29 cellular contexts compared by ENCODE assay signal in the genomic region with DNA sequence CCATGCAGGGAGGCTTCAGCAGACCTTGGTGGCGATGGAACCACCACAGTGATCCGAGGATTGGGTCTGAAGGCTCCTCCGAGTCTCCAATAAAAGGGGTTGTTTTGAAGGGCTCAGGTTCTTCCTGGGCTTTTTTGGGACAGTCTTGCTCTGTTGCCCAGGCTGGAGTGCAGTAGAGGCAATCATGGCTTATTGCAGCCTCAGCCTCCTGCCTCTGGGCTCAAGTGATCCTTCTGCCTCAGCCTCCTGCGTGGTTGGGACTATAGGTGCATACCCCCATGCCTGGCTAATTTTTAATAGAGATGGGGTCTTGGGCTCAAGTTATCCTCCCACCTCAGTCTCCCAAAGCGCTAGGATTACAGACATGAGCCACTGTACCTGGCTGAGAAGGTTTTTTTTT.
"Had no signal": no experiment of that assay in that cellular context is flagged by ENCODE, and none has a peak within 500 bp of the region (broad histone marks: within the 10 kb centered on the region; RNA-seq: fewer than 3 reads in every experiment).

No MANE protein-coding gene starts in this region.

- H3K4me3 ChIP-seq: colonic mucosa, esophagus squamous epithelium, heart right ventricle, lung, neural progenitor cell, smooth muscle cell, suprapubic skin, thyroid gland, upper lobe of left lung had no signal

- H3K27ac Mint-ChIP-seq: dendritic cell treated with granulocyte-macrophage colony-stimulating factor and Interleukin-4, amounts not matched to agents 40 ng/mL and 50 ng/mL, for 4 days; immature natural killer cell; memory B cell; neural progenitor cell; stimulated activated naive CD8-positive, alpha-beta T cell treated with anti-CD3 and anti-CD28 coated beads, Interleukin-15, amount 100 ng/mL, for 72 hours had no signal

- ATAC-seq: heart right ventricle; naive thymus-derived CD4-positive, alpha-beta T cell; sciatic nerve; stimulated activated naive CD8-positive, alpha-beta T cell treated with anti-CD3 and anti-CD28 coated beads, Interleukin-15, amount 100 ng/mL, for 72 hours had no signal

- H3K4me3 Mint-ChIP-seq: dendritic cell treated with granulocyte-macrophage colony-stimulating factor and Interleukin-4, amounts not matched to agents 40 ng/mL and 50 ng/mL, for 4 days; immature natural killer cell; memory B cell; nephron; neural progenitor cell; stimulated activated naive CD8-positive, alpha-beta T cell treated with anti-CD3 and anti-CD28 coated beads, Interleukin-15, amount 100 ng/mL, for 72 hours had no signal

- H3K4me2 ChIP-seq: neural progenitor cell, smooth muscle cell had no signal

- H3K9me3 Mint-ChIP-seq: dendritic cell treated with granulocyte-macrophage colony-stimulating factor and Interleukin-4, amounts not matched to agents 40 ng/mL and 50 ng/mL, for 4 days; immature natural killer cell; memory B cell; naive thymus-derived CD4-positive, alpha-beta T cell; nephron; stimulated activated naive CD8-positive, alpha-beta T cell treated with anti-CD3 and anti-CD28 coated beads, Interleukin-15, amount 100 ng/mL, for 72 hours had no signal

- H3K9ac ChIP-seq: neural progenitor cell, parathyroid adenoma had no signal

- H3K27ac ChIP-seq: colonic mucosa, esophagus squamous epithelium, neural progenitor cell, parathyroid adenoma, suprapubic skin, thyroid gland, upper lobe of left lung had no signal

- H3K27me3 Mint-ChIP-seq: dendritic cell treated with granulocyte-macrophage colony-stimulating factor and Interleukin-4, amounts not matched to agents 40 ng/mL and 50 ng/mL, for 4 days; memory B cell; naive thymus-derived CD4-positive, alpha-beta T cell; progenitor cell of endocrine pancreas; stimulated activated naive CD8-positive, alpha-beta T cell treated with anti-CD3 and anti-CD28 coated beads, Interleukin-15, amount 100 ng/mL, for 72 hours had no signal

- H3K36me3 Mint-ChIP-seq: immature natural killer cell, memory B cell had no signal

- H3K36me3 ChIP-seq: colonic mucosa, esophagus squamous epithelium, heart right ventricle, neural progenitor cell, suprapubic skin, thyroid gland, upper lobe of left lung had no signal

- H3K9me3 ChIP-seq: colonic mucosa, esophagus squamous epithelium, heart right ventricle, suprapubic skin, thyroid gland, upper lobe of left lung had no signal

- H3K27me3 ChIP-seq: colonic mucosa, esophagus squamous epithelium, heart right ventricle, neural progenitor cell, suprapubic skin, thyroid gland, upper lobe of left lung had no signal

- DNase-seq: colonic mucosa; effector memory CD4-positive, alpha-beta T cell; erythroblast; esophagus squamous epithelium; foreskin melanocyte; glutamatergic neuron; heart right ventricle; hippocampal formation; immature natural killer cell; midbrain; naive thymus-derived CD4-positive, alpha-beta T cell; stimulated activated CD4-positive, alpha-beta T cell treated with anti-CD3 and anti-CD28 coated beads, Interleukin-12 subunit alpha, Interleukin-12 subunit beta, amount 100 ng/mL, for 4 hours; stimulated activated CD4-positive, alpha-beta T cell treated with anti-CD3 and anti-CD28 coated beads, Interleukin-1b, Interleukin-23, amount 100 ng/mL, for 48 hours; stimulated activated CD4-positive, alpha-beta T cell treated with anti-CD3 and anti-CD28 coated beads, Interleukin-4, amount 100 ng/mL, for 1 hour; stimulated activated CD8-positive, alpha-beta memory T cell treated with anti-CD3 and anti-CD28 coated beads, Interleukin-4, amount 100 ng/mL, for 48 hours; stimulated activated naive CD4-positive, alpha-beta T cell; stimulated activated naive CD8-positive, alpha-beta T cell treated with anti-CD3 and anti-CD28 coated beads, Interleukin-15, amount 100 ng/mL, for 72 hours; thyroid gland; upper lobe of left lung had no signal

- H3K4me1 ChIP-seq: colonic mucosa, parathyroid adenoma had no signal
